In the genomic region with DNA sequence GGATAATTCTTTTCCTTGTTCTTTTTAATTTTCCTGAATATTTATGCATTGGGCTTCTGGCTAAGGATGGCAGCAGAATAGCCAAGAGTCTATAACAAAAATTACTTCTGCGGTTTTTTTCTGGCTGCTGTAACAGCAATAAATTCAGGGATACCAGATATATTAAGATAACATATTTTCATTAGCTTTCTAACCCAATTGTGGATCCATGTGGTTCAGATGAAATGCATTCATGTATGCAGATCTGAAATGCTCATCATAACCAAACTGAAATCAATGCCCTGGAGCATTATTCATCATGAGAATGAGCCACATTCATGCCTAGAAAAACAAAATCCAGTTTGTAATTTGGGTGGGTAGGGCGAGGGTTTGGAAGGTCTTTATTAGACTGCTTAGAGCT, we compare ENCODE assay signal across 14 cellular contexts.
"Had no signal": no experiment of that assay in that cellular context is flagged by ENCODE, and none has a peak within 500 bp of the region (broad histone marks: within the 10 kb centered on the region; RNA-seq: fewer than 3 reads in every experiment).

No MANE protein-coding gene starts in this region.

- DNase-seq: activated CD4-positive, alpha-beta T cell treated with anti-CD3 and anti-CD28 coated beads for 36 hours; activated CD8-positive, alpha-beta memory T cell treated with anti-CD3 and anti-CD28 coated beads, Interleukin-2, amount 50 U/mL, for 4 hours; activated CD8-positive, alpha-beta T cell treated with anti-CD3 and anti-CD28 coated beads for 36 hours; activated naive CD4-positive, alpha-beta T cell; left cardiac atrium; lower lobe of right lung; midbrain; posterior cingulate gyrus; stimulated activated CD4-positive, alpha-beta T cell treated with anti-CD3 and anti-CD28 coated beads, Interleukin-4, amount 100 ng/mL, for 4 hours; T1000; thyroid gland; WERI-Rb-1 had no signal

- H3K36me3 ChIP-seq: lower lobe of right lung, right atrium auricular region, thyroid gland, WERI-Rb-1 had no signal

- H3K27me3 ChIP-seq: right atrium auricular region, thyroid gland had no signal

- H3K4me1 Mint-ChIP-seq: activated CD4-positive, alpha-beta T cell treated with anti-CD3 and anti-CD28 coated beads for 36 hours had no signal

- H3K4me1 ChIP-seq: lower lobe of right lung, right atrium auricular region, thyroid gland had no signal

- H3K27ac ChIP-seq: lower lobe of right lung, right atrium auricular region, skin epidermis, thyroid gland, WERI-Rb-1 had no signal

- H3K4me3 ChIP-seq: lower lobe of right lung, right atrium auricular region, skin epidermis, thyroid gland had no signal

- H3K9me3 Mint-ChIP-seq: activated CD8-positive, alpha-beta T cell treated with anti-CD3 and anti-CD28 coated beads for 36 hours had no signal

- ATAC-seq: activated CD4-positive, alpha-beta T cell treated with anti-CD3 and anti-CD28 coated beads for 36 hours; activated CD8-positive, alpha-beta T cell treated with anti-CD3 and anti-CD28 coated beads for 36 hours; left cardiac atrium; lower lobe of right lung had no signal

- H3K27ac Mint-ChIP-seq: activated CD4-positive, alpha-beta T cell treated with anti-CD3 and anti-CD28 coated beads for 36 hours; activated CD8-positive, alpha-beta T cell treated with anti-CD3 and anti-CD28 coated beads for 36 hours had no signal

- H3K4me3 Mint-ChIP-seq: activated CD4-positive, alpha-beta T cell treated with anti-CD3 and anti-CD28 coated beads for 36 hours; activated CD8-positive, alpha-beta T cell treated with anti-CD3 and anti-CD28 coated beads for 36 hours had no signal

- H3K9me3 ChIP-seq: lower lobe of right lung, right atrium auricular region, thyroid gland had no signal

- H3K27me3 Mint-ChIP-seq: activated CD4-positive, alpha-beta T cell treated with anti-CD3 and anti-CD28 coated beads for 36 hours; activated CD8-positive, alpha-beta T cell treated with anti-CD3 and anti-CD28 coated beads for 36 hours had no signal
